ENCODE assay signal across 1 cellular context in the genomic region with DNA sequence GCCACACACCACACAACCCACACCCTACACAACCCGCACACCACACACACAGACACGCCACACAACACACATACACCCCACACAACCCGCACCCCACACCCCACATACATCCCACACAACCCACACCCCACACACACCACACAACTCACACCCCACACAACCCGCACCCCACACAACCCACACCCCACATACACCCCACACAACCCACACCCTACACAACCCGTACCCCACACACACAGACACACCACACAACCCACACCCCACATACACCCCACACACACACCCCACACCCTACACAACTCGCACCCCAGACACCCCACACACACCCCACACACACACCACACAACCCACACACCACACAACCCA.
TF ChIP-seq lines count a peak whose summit lies in the region.

No MANE protein-coding gene starts in this region.

TF ChIP-seq in neural cell, 6 proteins besides CTCF, POLR2A, EP300 and RAD21:
- TF ChIP-seq, protein P1, sequence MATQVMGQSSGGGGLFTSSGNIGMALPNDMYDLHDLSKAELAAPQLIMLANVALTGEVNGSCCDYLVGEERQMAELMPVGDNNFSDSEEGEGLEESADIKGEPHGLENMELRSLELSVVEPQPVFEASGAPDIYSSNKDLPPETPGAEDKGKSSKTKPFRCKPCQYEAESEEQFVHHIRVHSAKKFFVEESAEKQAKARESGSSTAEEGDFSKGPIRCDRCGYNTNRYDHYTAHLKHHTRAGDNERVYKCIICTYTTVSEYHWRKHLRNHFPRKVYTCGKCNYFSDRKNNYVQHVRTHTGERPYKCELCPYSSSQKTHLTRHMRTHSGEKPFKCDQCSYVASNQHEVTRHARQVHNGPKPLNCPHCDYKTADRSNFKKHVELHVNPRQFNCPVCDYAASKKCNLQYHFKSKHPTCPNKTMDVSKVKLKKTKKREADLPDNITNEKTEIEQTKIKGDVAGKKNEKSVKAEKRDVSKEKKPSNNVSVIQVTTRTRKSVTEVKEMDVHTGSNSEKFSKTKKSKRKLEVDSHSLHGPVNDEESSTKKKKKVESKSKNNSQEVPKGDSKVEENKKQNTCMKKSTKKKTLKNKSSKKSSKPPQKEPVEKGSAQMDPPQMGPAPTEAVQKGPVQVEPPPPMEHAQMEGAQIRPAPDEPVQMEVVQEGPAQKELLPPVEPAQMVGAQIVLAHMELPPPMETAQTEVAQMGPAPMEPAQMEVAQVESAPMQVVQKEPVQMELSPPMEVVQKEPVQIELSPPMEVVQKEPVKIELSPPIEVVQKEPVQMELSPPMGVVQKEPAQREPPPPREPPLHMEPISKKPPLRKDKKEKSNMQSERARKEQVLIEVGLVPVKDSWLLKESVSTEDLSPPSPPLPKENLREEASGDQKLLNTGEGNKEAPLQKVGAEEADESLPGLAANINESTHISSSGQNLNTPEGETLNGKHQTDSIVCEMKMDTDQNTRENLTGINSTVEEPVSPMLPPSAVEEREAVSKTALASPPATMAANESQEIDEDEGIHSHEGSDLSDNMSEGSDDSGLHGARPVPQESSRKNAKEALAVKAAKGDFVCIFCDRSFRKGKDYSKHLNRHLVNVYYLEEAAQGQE (IDR thresholded peaks at IDR 0.05; ENCODE audit: borderline replicate concordance), result no peak
- TF ChIP-seq EZH2 (IDR thresholded peaks at IDR 0.05; ENCODE audit: borderline replicate concordance, insufficient read depth, low read length, poor library complexity, severe bottlenecking) (no peak), SMC3 (conservative IDR thresholded peaks at IDR 0.05; ENCODE audit: poor library complexity) (no peak), MXI1 (conservative IDR thresholded peaks at IDR 0.05; ENCODE audit: poor library complexity, severe bottlenecking) (no peak), POLR2AphosphoS5 (IDR thresholded peaks at IDR 0.05) (no peak), TAF1 (IDR thresholded peaks at IDR 0.05; ENCODE audit: low read depth) (no peak)
